Comparison of ENCODE assay signal across 19 cellular contexts in the genomic region with DNA sequence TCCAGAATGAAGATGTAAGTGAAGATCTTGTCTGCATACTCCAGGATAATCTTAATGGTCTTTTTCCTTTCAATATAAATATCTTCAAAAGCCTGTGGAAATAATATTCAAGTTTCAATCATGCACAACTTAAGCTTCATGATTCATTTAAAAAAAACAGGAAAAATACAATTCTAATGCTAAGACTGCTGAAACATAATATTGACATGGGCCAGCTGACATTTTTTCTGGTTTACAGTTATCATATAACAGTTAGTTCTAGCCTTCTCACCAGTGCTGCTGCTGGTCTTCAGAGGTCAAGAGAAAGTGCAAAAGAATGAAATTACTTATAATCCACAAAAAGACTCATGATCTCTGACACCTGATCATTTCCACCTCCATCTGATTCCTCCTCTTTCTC.
"Had no signal": no experiment of that assay in that cellular context is flagged by ENCODE, and none has a peak within 500 bp of the region (broad histone marks: within the 10 kb centered on the region; RNA-seq: fewer than 3 reads in every experiment).

No MANE protein-coding gene starts in this region.

- H3K4me3 Mint-ChIP-seq: activated CD4-positive, alpha-beta memory T cell treated with anti-CD3 and anti-CD28 coated beads for 36 hours; activated CD8-positive, alpha-beta memory T cell treated with anti-CD3 and anti-CD28 coated beads, Interleukin-2, amount 10 ng/mL, durations not matched to agents 7 days and 5 days; activated naive CD4-positive, alpha-beta T cell treated with anti-CD3 and anti-CD28 coated beads for 36 hours; activated naive CD8-positive, alpha-beta T cell treated with anti-CD3 and anti-CD28 coated beads, Interleukin-2, amount 50 U/mL, for 24 hours; central memory CD8-positive, alpha-beta T cell; dendritic cell treated with granulocyte-macrophage colony-stimulating factor and Interleukin-4, amounts not matched to agents 40 ng/mL and 50 ng/mL, for 4 days; mesothelial cell of epicardium; stimulated activated naive CD8-positive, alpha-beta T cell treated with anti-CD3 and anti-CD28 coated beads, Interleukin-15, amount 100 ng/mL, for 72 hours; T-helper 17 cell had no signal

- H3K36me3 ChIP-seq: lower lobe of right lung, ovary, right lobe of liver, upper lobe of right lung, WERI-Rb-1 had no signal

- H3K27ac ChIP-seq: body of pancreas, lower lobe of right lung, ovary, right lobe of liver, testis, upper lobe of right lung, WERI-Rb-1 had no signal

- H3K27me3 Mint-ChIP-seq: activated CD4-positive, alpha-beta memory T cell treated with anti-CD3 and anti-CD28 coated beads for 36 hours; activated CD8-positive, alpha-beta memory T cell treated with anti-CD3 and anti-CD28 coated beads, Interleukin-2, amount 10 ng/mL, durations not matched to agents 7 days and 5 days; activated naive CD8-positive, alpha-beta T cell treated with anti-CD3 and anti-CD28 coated beads, Interleukin-2, amount 50 U/mL, for 24 hours; central memory CD8-positive, alpha-beta T cell; dendritic cell treated with granulocyte-macrophage colony-stimulating factor and Interleukin-4, amounts not matched to agents 40 ng/mL and 50 ng/mL, for 4 days; stimulated activated naive CD8-positive, alpha-beta T cell treated with anti-CD3 and anti-CD28 coated beads, Interleukin-15, amount 100 ng/mL, for 72 hours; T-helper 17 cell had no signal

- H3K4me3 ChIP-seq: body of pancreas, lower lobe of right lung, ovary, right lobe of liver, testis, upper lobe of right lung had no signal

- DNase-seq: activated CD4-positive, alpha-beta memory T cell treated with anti-CD3 and anti-CD28 coated beads for 36 hours; activated CD8-positive, alpha-beta memory T cell treated with anti-CD3 and anti-CD28 coated beads, Interleukin-2, amount 10 ng/mL, durations not matched to agents 7 days and 5 days; activated naive CD4-positive, alpha-beta T cell treated with anti-CD3 and anti-CD28 coated beads for 36 hours; activated naive CD8-positive, alpha-beta T cell treated with anti-CD3 and anti-CD28 coated beads, Interleukin-2, amount 50 U/mL, for 24 hours; activated T-cell treated with anti-CD3 and anti-CD28 coated beads, Interleukin-2, amount 50 U/mL, for 1 hour; body of pancreas; effector memory CD4-positive, alpha-beta T cell; lower lobe of right lung; ovary; right lobe of liver; stimulated activated naive CD8-positive, alpha-beta T cell treated with anti-CD3 and anti-CD28 coated beads, Interleukin-15, amount 100 ng/mL, for 72 hours; T-helper 17 cell; testis; upper lobe of right lung; WERI-Rb-1 had no signal

- H3K4me1 ChIP-seq: body of pancreas, lower lobe of right lung, testis, upper lobe of right lung had no signal

- H3K36me3 Mint-ChIP-seq: activated CD4-positive, alpha-beta memory T cell treated with anti-CD3 and anti-CD28 coated beads for 36 hours; activated CD8-positive, alpha-beta memory T cell treated with anti-CD3 and anti-CD28 coated beads, Interleukin-2, amount 10 ng/mL, durations not matched to agents 7 days and 5 days; mesothelial cell of epicardium had no signal

- ATAC-seq: activated CD8-positive, alpha-beta memory T cell treated with anti-CD3 and anti-CD28 coated beads, Interleukin-2, amount 10 ng/mL, durations not matched to agents 7 days and 5 days; activated naive CD8-positive, alpha-beta T cell treated with anti-CD3 and anti-CD28 coated beads, Interleukin-2, amount 50 U/mL, for 24 hours; body of pancreas; lower lobe of right lung; right lobe of liver; stimulated activated naive CD8-positive, alpha-beta T cell treated with anti-CD3 and anti-CD28 coated beads, Interleukin-15, amount 100 ng/mL, for 72 hours; T-helper 17 cell; upper lobe of right lung had no signal

- H3K4me1 Mint-ChIP-seq: activated CD8-positive, alpha-beta memory T cell treated with anti-CD3 and anti-CD28 coated beads, Interleukin-2, amount 10 ng/mL, durations not matched to agents 7 days and 5 days; activated naive CD8-positive, alpha-beta T cell treated with anti-CD3 and anti-CD28 coated beads, Interleukin-2, amount 50 U/mL, for 24 hours; central memory CD8-positive, alpha-beta T cell; stimulated activated naive CD8-positive, alpha-beta T cell treated with anti-CD3 and anti-CD28 coated beads, Interleukin-15, amount 100 ng/mL, for 72 hours; T-helper 17 cell had no signal

- H3K9me3 ChIP-seq: body of pancreas, lower lobe of right lung, ovary, right lobe of liver, testis, upper lobe of right lung had no signal

- H3K27me3 ChIP-seq: body of pancreas, ovary, right lobe of liver, testis, upper lobe of right lung had no signal

- H3K27ac Mint-ChIP-seq: activated CD4-positive, alpha-beta memory T cell treated with anti-CD3 and anti-CD28 coated beads for 36 hours; activated CD8-positive, alpha-beta memory T cell treated with anti-CD3 and anti-CD28 coated beads, Interleukin-2, amount 10 ng/mL, durations not matched to agents 7 days and 5 days; activated naive CD4-positive, alpha-beta T cell treated with anti-CD3 and anti-CD28 coated beads for 36 hours; activated naive CD8-positive, alpha-beta T cell treated with anti-CD3 and anti-CD28 coated beads, Interleukin-2, amount 50 U/mL, for 24 hours; activated T-helper 2 cell treated with anti-CD3 and anti-CD28 coated beads, Interferon-gamma antibody, Interleukin-2, Interleukin-4, amounts not matched to agents 10 μg/mL and 5 μg/mL and 100 μg/mL, durations not matched to agents 14 hours and 24 hours and 36 hours; dendritic cell treated with granulocyte-macrophage colony-stimulating factor and Interleukin-4, amounts not matched to agents 40 ng/mL and 50 ng/mL, for 4 days; mesothelial cell of epicardium; T-helper 17 cell had no signal

- H3K9me3 Mint-ChIP-seq: activated CD4-positive, alpha-beta memory T cell treated with anti-CD3 and anti-CD28 coated beads for 36 hours; activated naive CD8-positive, alpha-beta T cell treated with anti-CD3 and anti-CD28 coated beads, Interleukin-2, amount 50 U/mL, for 24 hours; activated T-helper 2 cell treated with anti-CD3 and anti-CD28 coated beads, Interferon-gamma antibody, Interleukin-2, Interleukin-4, amounts not matched to agents 10 μg/mL and 5 μg/mL and 100 μg/mL, durations not matched to agents 14 hours and 24 hours and 36 hours; dendritic cell treated with granulocyte-macrophage colony-stimulating factor and Interleukin-4, amounts not matched to agents 40 ng/mL and 50 ng/mL, for 4 days; mesothelial cell of epicardium; stimulated activated naive CD8-positive, alpha-beta T cell treated with anti-CD3 and anti-CD28 coated beads, Interleukin-15, amount 100 ng/mL, for 72 hours had no signal
